In genomic region chr11:103035216-103035615, GRCh38 we compare ENCODE assay signal across 16 cellular contexts.
"Had no signal": no experiment of that assay in that cellular context is flagged by ENCODE, and none has a peak within 500 bp of the region (broad histone marks: within the 10 kb centered on the region; RNA-seq: fewer than 3 reads in every experiment).

No MANE protein-coding gene starts in this region.

- H3K27ac Mint-ChIP-seq: activated naive CD8-positive, alpha-beta T cell; brain; endodermal cell had no signal

- H3K4me1 Mint-ChIP-seq: brain, endodermal cell had no signal

- H3K9ac ChIP-seq: SK-N-SH had no signal

- H3K27ac ChIP-seq: dorsolateral prefrontal cortex, gastrocnemius medialis, lower lobe of right lung, suprapubic skin, transverse colon, vagina had no signal

- H3K9me3 Mint-ChIP-seq: naive thymus-derived CD8-positive, alpha-beta T cell; stimulated activated naive CD8-positive, alpha-beta T cell treated with anti-CD3 and anti-CD28 coated beads, Interleukin-15, Interleukin-2, amounts not matched to agents 100 ng/mL and 50 ng/mL, for 24 hours had no signal

- H3K4me2 ChIP-seq: SK-N-SH had no signal

- H3K36me3 Mint-ChIP-seq: brain; naive thymus-derived CD8-positive, alpha-beta T cell had no signal

- H3K27me3 ChIP-seq: gastrocnemius medialis, suprapubic skin, transverse colon, vagina had no signal

- DNase-seq: activated effector memory CD4-positive, alpha-beta T cell treated with Interleukin-2 at 50 U/mL for 16 hours; dorsolateral prefrontal cortex; gastrocnemius medialis; lower lobe of right lung; posterior cingulate gyrus; stimulated activated CD4-positive, alpha-beta T cell treated with anti-CD3 and anti-CD28 coated beads, Interleukin-12 subunit alpha, Interleukin-12 subunit beta, amount 100 ng/mL, for 4 hours; T1000; transverse colon had no signal

- H3K4me3 Mint-ChIP-seq: activated naive CD8-positive, alpha-beta T cell; brain; endodermal cell; naive thymus-derived CD8-positive, alpha-beta T cell had no signal

- H3K27me3 Mint-ChIP-seq: brain; stimulated activated naive CD8-positive, alpha-beta T cell treated with anti-CD3 and anti-CD28 coated beads, Interleukin-15, Interleukin-2, amounts not matched to agents 100 ng/mL and 50 ng/mL, for 24 hours had no signal

- H3K4me3 ChIP-seq: dorsolateral prefrontal cortex, gastrocnemius medialis, lower lobe of right lung, suprapubic skin, transverse colon, vagina had no signal

- H3K9me3 ChIP-seq: gastrocnemius medialis, lower lobe of right lung, SK-N-SH, suprapubic skin, transverse colon, vagina had no signal

- H3K4me1 ChIP-seq: gastrocnemius medialis, suprapubic skin, vagina had no signal

- H3K36me3 ChIP-seq: gastrocnemius medialis, lower lobe of right lung, suprapubic skin, transverse colon, vagina had no signal

- H3K9me2 ChIP-seq: SK-N-SH had no signal
